In genomic region chr7:98348726-98349474, GRCh38 we compare ENCODE assay signal across 25 cellular contexts. TPM values are rescaled to one million over a fixed set of nuclear protein-coding genes. Genes with fewer than 3 reads are reported as not detected.
A peak's percentile ranks its signal among the peaks of the same experiment; 100 is the strongest.
DNase-seq lines count a peak whose midpoint lies in the region; ATAC-seq and TF ChIP-seq lines count a peak whose summit lies in the region.
"Had no signal": no experiment of that assay in that cellular context is flagged by ENCODE, and none has a peak within 500 bp of the region (broad histone marks: within the 10 kb centered on the region; RNA-seq: fewer than 3 reads in every experiment).

No MANE protein-coding gene starts in this region.

- peaks cover under 1% of the 10 kb centered on the region for H3K4me1 Mint-ChIP-seq in type B pancreatic cell (ENCODE audit: unreplicated experiment)
- H3K4me1 Mint-ChIP-seq: CD8-positive, alpha-beta memory T cell; central memory CD8-positive, alpha-beta T cell had no signal

- no peaks in the 10 kb centered on the region for H3K9me3 ChIP-seq in MG63
- H3K9me3 ChIP-seq: left ventricle myocardium inferior, prostate gland, SK-N-SH, testis had no signal

- DNase-seq in NCI-H1417 (lab: John Stamatoyannopoulos, UW) (peak in 2 of 3 experiments; percentile 47 to 68), NCI-H1417 treated with DMSO at 0.1 percent for 48 hours (lab: John Stamatoyannopoulos, UW) (no peak), NCI-H69 (lab: John Stamatoyannopoulos, UW) (peak; percentile 53), left lobe of liver (ENCODE audit: low spot score) (no peak), type B pancreatic cell (ENCODE audit: extremely low spot score, unreplicated experiment) (no peak), MG63 (no peak), H4 (ENCODE audit: low spot score) (no peak)
- DNase-seq: 8988T; AML-193; CD8-positive, alpha-beta memory T cell; DND-41; dorsolateral prefrontal cortex; heart left ventricle; left ventricle myocardium inferior; NCI-H187 treated with DMSO at 0.1 percent for 48 hours; SK-N-SH; stimulated activated CD4-positive, alpha-beta T cell treated with anti-CD3 and anti-CD28 coated beads, Interleukin-2, amount 100 ng/mL, for 24 hours; testis had no signal

- H3K27me3 Mint-ChIP-seq in type B pancreatic cell: no peaks in the 10 kb centered on the region

- TF ChIP-seq CTCF in type B pancreatic cell (conservative IDR thresholded peaks at IDR 0.05): no peak

- H3K4me3 ChIP-seq in MG63: no peak overlapping the region
- H3K4me3 ChIP-seq: dorsolateral prefrontal cortex, GM12878, heart left ventricle, left ventricle myocardium inferior, prostate gland, testis had no signal

- peak overlapping the region; percentile 72 for H3K27ac Mint-ChIP-seq in type B pancreatic cell
- H3K27ac Mint-ChIP-seq: activated naive CD4-positive, alpha-beta T cell treated with anti-CD3 and anti-CD28 coated beads, Interleukin-2, amount 50 U/mL, for 72 hours; CD8-positive, alpha-beta memory T cell; stimulated activated effector memory CD8-positive, alpha-beta T cell treated with anti-CD3 and anti-CD28 coated beads, Interleukin-12 subunit alpha, Interleukin-12 subunit beta, amount 100 ng/mL, for 72 hours; T-helper 2 cell treated with Interferon-gamma antibody and Interleukin-4, amounts not matched to agents 5 μg/mL and 100 μg/mL, for 36 hours had no signal

- ATAC-seq in left lobe of liver (peak; percentile 76), HG02763 (IDR thresholded peaks at IDR 0.05; ENCODE audit: unreplicated experiment) (no peak)
- ATAC-seq: activated naive CD4-positive, alpha-beta T cell treated with anti-CD3 and anti-CD28 coated beads, Interleukin-2, amount 50 U/mL, for 72 hours; GM12878; stimulated activated effector memory CD8-positive, alpha-beta T cell treated with anti-CD3 and anti-CD28 coated beads, Interleukin-12 subunit alpha, Interleukin-12 subunit beta, amount 100 ng/mL, for 72 hours had no signal

- no peaks in the 10 kb centered on the region for H3K9me3 Mint-ChIP-seq in type B pancreatic cell
- H3K9me3 Mint-ChIP-seq: activated naive CD4-positive, alpha-beta T cell treated with anti-CD3 and anti-CD28 coated beads, Interleukin-2, amount 50 U/mL, for 72 hours; CD8-positive, alpha-beta memory T cell; central memory CD8-positive, alpha-beta T cell; stimulated activated effector memory CD8-positive, alpha-beta T cell treated with anti-CD3 and anti-CD28 coated beads, Interleukin-12 subunit alpha, Interleukin-12 subunit beta, amount 100 ng/mL, for 72 hours; T-helper 2 cell treated with Interferon-gamma antibody and Interleukin-4, amounts not matched to agents 5 μg/mL and 100 μg/mL, for 36 hours had no signal

- no peak overlapping the region for H3K4me3 Mint-ChIP-seq in type B pancreatic cell
- H3K4me3 Mint-ChIP-seq: CD8-positive, alpha-beta memory T cell; central memory CD8-positive, alpha-beta T cell; stimulated activated effector memory CD8-positive, alpha-beta T cell treated with anti-CD3 and anti-CD28 coated beads, Interleukin-12 subunit alpha, Interleukin-12 subunit beta, amount 100 ng/mL, for 72 hours; T-helper 2 cell treated with Interferon-gamma antibody and Interleukin-4, amounts not matched to agents 5 μg/mL and 100 μg/mL, for 36 hours had no signal

- no peaks in the 10 kb centered on the region for H3K27me3 ChIP-seq in MG63
- H3K27me3 ChIP-seq: heart left ventricle, testis had no signal

- peaks cover 4% of the 10 kb centered on the region for H3K36me3 Mint-ChIP-seq in type B pancreatic cell
- H3K36me3 Mint-ChIP-seq: activated naive CD4-positive, alpha-beta T cell treated with anti-CD3 and anti-CD28 coated beads, Interleukin-2, amount 50 U/mL, for 72 hours; CD8-positive, alpha-beta memory T cell; stimulated activated effector memory CD8-positive, alpha-beta T cell treated with anti-CD3 and anti-CD28 coated beads, Interleukin-12 subunit alpha, Interleukin-12 subunit beta, amount 100 ng/mL, for 72 hours had no signal

- no peaks in the 10 kb centered on the region for H3K36me3 ChIP-seq in MG63
- H3K36me3 ChIP-seq: heart left ventricle, left ventricle myocardium inferior, prostate gland had no signal

RNA-seq across cellular contexts. Expression of gene BAIAP2L1, which starts 52.0 kb away (rescaled TPM):
- total RNA-seq in left lobe of liver: 12.9 TPM
- 28.0 and 43.7 TPM in 2 replicates for total RNA-seq in type B pancreatic cell (ENCODE audit: low replicate concordance)
- total RNA-seq in MG63 (2014; rRNA removed; shearing (Covaris generic); ENCODE audit: low replicate concordance): 9.6 and 11.0 TPM in 2 replicates
- 22.5 and 23.8 TPM in 2 replicates for total RNA-seq in H4 (2014; rRNA removed; shearing (Covaris generic))

Comparison
In these comparisons a context has a peak if more than half of its experiments do, and no peak if none do; other contexts are left out.
1. DNase-seq: peak in NCI-H1417 (2 of 3) and NCI-H69 (single experiment); none in NCI-H1417 treated with DMSO at 0.1 percent for 48 hours (single experiment), left lobe of liver (single experiment), type B pancreatic cell (single experiment), MG63 (single experiment) and H4 (single experiment).